ENCODE assay signal across 8 cellular contexts in genomic region chr7:80136276-80137045, GRCh38. TPM values are rescaled to one million over a fixed set of nuclear protein-coding genes. Genes with fewer than 3 reads are reported as not detected.
DNase-seq lines count a peak whose midpoint lies in the region; ATAC-seq and TF ChIP-seq lines count a peak whose summit lies in the region.

No MANE protein-coding gene starts in this region.

- TF ChIP-seq CTCF in kidney epithelial cell (IDR thresholded peaks at IDR 0.05; ENCODE audit: insufficient read depth, low read length, poor library complexity, severe bottlenecking) = no peak
- TF ChIP-seq CTCF in thyroid gland (IDR thresholded peaks at IDR 0.05) = no peak
- no peak for TF ChIP-seq CTCF in mucosa of descending colon (IDR thresholded peaks at IDR 0.05)

- peaks cover 28% of the 10 kb centered on the region for H3K4me1 Mint-ChIP-seq in activated T-helper 2 cell treated with anti-CD3 and anti-CD28 coated beads, Interferon-gamma antibody, Interleukin-2, Interleukin-4, amounts not matched to agents 10 μg/mL and 5 μg/mL and 100 μg/mL, durations not matched to agents 14 hours and 24 hours and 36 hours (ENCODE audit: low read depth)

- H3K27me3 Mint-ChIP-seq in activated T-helper 2 cell treated with anti-CD3 and anti-CD28 coated beads, Interferon-gamma antibody, Interleukin-2, Interleukin-4, amounts not matched to agents 10 μg/mL and 5 μg/mL and 100 μg/mL, durations not matched to agents 14 hours and 24 hours and 36 hours (ENCODE audit: low read depth) = peaks cover 49% of the 10 kb centered on the region

- peak overlapping the region; percentile 97 for H3K4me3 ChIP-seq in kidney epithelial cell (ENCODE audit: low read depth, low read length)
- H3K4me3 ChIP-seq in thyroid gland (replicated peaks in 1 of 3) = peak overlapping the region in 2 of 3 donors; percentile 81 to 92
- no peak overlapping the region for H3K4me3 ChIP-seq in mucosa of descending colon

- ATAC-seq in GM18508 (IDR thresholded peaks at IDR 0.05; ENCODE audit: insufficient read depth, unreplicated experiment) (peak; percentile 81), HG02973 (IDR thresholded peaks at IDR 0.05; ENCODE audit: unreplicated experiment) (peak; percentile 46), mucosa of descending colon (no peak)

- DNase-seq in activated T-helper 2 cell treated with anti-CD3 and anti-CD28 coated beads, Interferon-gamma antibody, Interleukin-2, Interleukin-4, amounts not matched to agents 10 μg/mL and 5 μg/mL and 100 μg/mL, durations not matched to agents 14 hours and 24 hours and 36 hours (ENCODE audit: low spot score) = no peak
- DNase-seq in kidney epithelial cell (ENCODE audit: low read depth) (no peak), thyroid gland (no peak), mucosa of descending colon (no peak), GF-D8 (lab: John Stamatoyannopoulos, UW) (no peak)
- no peak for DNase-seq in stimulated activated CD4-positive, alpha-beta T cell treated with anti-CD3 and anti-CD28 coated beads, Interleukin-4, amount 100 ng/mL, for 24 hours

- H3K9me3 ChIP-seq in thyroid gland = no peaks in the 10 kb centered on the region
- no peaks in the 10 kb centered on the region for H3K9me3 ChIP-seq in mucosa of descending colon

- H3K36me3 ChIP-seq in kidney epithelial cell (ENCODE audit: control insufficient read depth, insufficient read depth, low read length) = no peaks in the 10 kb centered on the region
- no peaks in the 10 kb centered on the region for H3K36me3 ChIP-seq in thyroid gland
- no peaks in the 10 kb centered on the region for H3K36me3 ChIP-seq in mucosa of descending colon (ENCODE audit: low read depth)

- peak overlapping the region in 1 of 3 donors; percentile 94 for H3K27ac ChIP-seq in thyroid gland

- peak overlapping the region; percentile 64 for H3K27ac Mint-ChIP-seq in activated T-helper 2 cell treated with anti-CD3 and anti-CD28 coated beads, Interferon-gamma antibody, Interleukin-2, Interleukin-4, amounts not matched to agents 10 μg/mL and 5 μg/mL and 100 μg/mL, durations not matched to agents 14 hours and 24 hours and 36 hours

- no peaks in the 10 kb centered on the region for H3K36me3 Mint-ChIP-seq in activated T-helper 2 cell treated with anti-CD3 and anti-CD28 coated beads, Interferon-gamma antibody, Interleukin-2, Interleukin-4, amounts not matched to agents 10 μg/mL and 5 μg/mL and 100 μg/mL, durations not matched to agents 14 hours and 24 hours and 36 hours (ENCODE audit: low read depth)

- intact Hi-C loops in activated T-helper 2 cell treated with anti-CD3 and anti-CD28 coated beads, Interferon-gamma antibody, Interleukin-2, Interleukin-4, amounts not matched to agents 10 μg/mL and 5 μg/mL and 100 μg/mL, durations not matched to agents 14 hours and 24 hours and 36 hours (cut with micrococcal nuclease) = loop anchor here (1.0 to 5.0 kb wide), 5 partner anchors 15 to 176 kb away; no protein-coding TSS in a partner anchor
- intact Hi-C loops in thyroid gland (cut with DNase I) = loop anchor here (10.0 kb wide), 2 partner anchors 148 to 258 kb away; no protein-coding TSS in a partner anchor
- intact Hi-C loops in mucosa of descending colon (cut with DNase I, micrococcal nuclease) = no loop called here

- no peak for TF ChIP-seq POLR2A in thyroid gland (IDR thresholded peaks at IDR 0.05)

- peak overlapping the region; percentile 74 for H3K4me3 Mint-ChIP-seq in activated T-helper 2 cell treated with anti-CD3 and anti-CD28 coated beads, Interferon-gamma antibody, Interleukin-2, Interleukin-4, amounts not matched to agents 10 μg/mL and 5 μg/mL and 100 μg/mL, durations not matched to agents 14 hours and 24 hours and 36 hours (ENCODE audit: low read depth)

- WGBS in thyroid gland, 2 donors = 58 to 60% methylated on average over 4 of the region's 4 CpGs

- H3K9me3 Mint-ChIP-seq in activated T-helper 2 cell treated with anti-CD3 and anti-CD28 coated beads, Interferon-gamma antibody, Interleukin-2, Interleukin-4, amounts not matched to agents 10 μg/mL and 5 μg/mL and 100 μg/mL, durations not matched to agents 14 hours and 24 hours and 36 hours = no peaks in the 10 kb centered on the region

- H3K27me3 ChIP-seq in kidney epithelial cell (ENCODE audit: control insufficient read depth, insufficient read depth, low read length) (no peaks in the 10 kb centered on the region), thyroid gland (no peaks in the 10 kb centered on the region)

- H3K4me1 ChIP-seq in thyroid gland = peaks cover 8 to 17% of the 10 kb centered on the region in 2 donors
- H3K4me1 ChIP-seq in mucosa of descending colon (ENCODE audit: low read depth) = peaks cover 13% of the 10 kb centered on the region

RNA-seq across cellular contexts. Expression of gene GNAI1, which starts 1.8 kb away (rescaled TPM):
- 6.4 and 7.5 TPM in 2 replicates for total RNA-seq in activated T-helper 2 cell treated with anti-CD3 and anti-CD28 coated beads, Interferon-gamma antibody, Interleukin-2, Interleukin-4, amounts not matched to agents 10 μg/mL and 5 μg/mL and 100 μg/mL, durations not matched to agents 14 hours and 24 hours and 36 hours
- total RNA-seq in kidney epithelial cell (17.7 and 21.6 TPM in 2 replicates), thyroid gland (10 to 100 TPM; 32.1 to 52.7 (median 47.4) TPM), mucosa of descending colon (10 to 100 TPM; 18.1 to 59.3 (median 23.1) TPM)

Comparison
In these comparisons a context has a peak if more than half of its experiments do, and no peak if none do; other contexts are left out.
1. intact Hi-C loops: an anchor here in activated T-helper 2 cell treated with anti-CD3 and anti-CD28 coated beads, Interferon-gamma antibody, Interleukin-2, Interleukin-4, amounts not matched to agents 10 μg/mL and 5 μg/mL and 100 μg/mL, durations not matched to agents 14 hours and 24 hours and 36 hours (1.0 to 5.0 kb wide) and thyroid gland (10.0 kb wide); none called in mucosa of descending colon.